ENCODE assay signal across 22 cellular contexts in the genomic region with DNA sequence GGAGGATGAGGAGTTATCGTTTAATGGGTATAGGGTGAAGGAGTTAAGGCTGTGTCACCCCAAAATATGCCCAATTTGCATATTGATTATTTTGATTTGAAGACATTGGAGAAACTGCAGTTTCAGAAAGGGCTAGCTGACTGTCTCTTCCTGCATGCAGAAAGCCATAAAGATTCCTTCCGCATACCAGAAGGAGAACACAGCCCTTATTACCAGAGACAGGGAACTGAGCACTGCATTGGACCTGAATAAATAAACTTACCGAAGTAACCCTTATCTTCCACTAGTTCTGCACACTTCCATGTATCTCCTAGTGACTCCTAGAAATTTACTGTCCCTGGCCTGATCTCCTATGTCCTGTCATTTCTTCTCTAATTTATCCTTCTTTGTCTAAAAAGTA.
"Had no signal": no experiment of that assay in that cellular context is flagged by ENCODE, and none has a peak within 500 bp of the region (broad histone marks: within the 10 kb centered on the region; RNA-seq: fewer than 3 reads in every experiment).

No MANE protein-coding gene starts in this region.

- H3K4me1 ChIP-seq: adrenal gland had no signal

- DNase-seq: activated CD4-positive, alpha-beta T cell treated with anti-CD3 and anti-CD28 coated beads for 4 hours; activated CD4-positive, alpha-beta T cell treated with anti-CD3 and anti-CD28 coated beads, Interleukin-2, amount 50 U/mL, for 4 hours; activated CD8-positive, alpha-beta memory T cell treated with anti-CD3 and anti-CD28 coated beads, Interleukin-2, amount 50 U/mL, for 48 hours; activated CD8-positive, alpha-beta T cell treated with anti-CD3 and anti-CD28 coated beads, Interleukin-2, amount 10 ng/mL, durations not matched to agents 7 days and 5 days; activated naive CD4-positive, alpha-beta T cell treated with anti-CD3 and anti-CD28 coated beads, Interleukin-2, amount 50 U/mL, for 16 hours; activated naive CD8-positive, alpha-beta T cell treated with anti-CD3 and anti-CD28 coated beads, Interleukin-2, amount 10 ng/mL, durations not matched to agents 7 days and 5 days; activated T-cell treated with anti-CD3 and anti-CD28 coated beads, Interleukin-2, amount 50 U/mL, for 1 hour; adrenal gland; anterior cingulate cortex; KG1; NCI-H1092; NCI-H1417; NCI-H1930; NCI-H2171 treated with DMSO at 0.1 percent for 48 hours; NCI-H226; NCI-H774; OCI-M1; RPMI8226; T-cell; T-helper 2 cell; T1000 had no signal

- H3K9me3 ChIP-seq: adrenal gland had no signal

- H3K27ac ChIP-seq: adrenal gland, SK-N-MC had no signal

- H3K4me3 ChIP-seq: adrenal gland, SK-N-MC had no signal

- H3K27me3 ChIP-seq: adrenal gland had no signal

- H3K36me3 ChIP-seq: adrenal gland had no signal
